Comparison of ENCODE assay signal across 8 cellular contexts in the genomic region with DNA sequence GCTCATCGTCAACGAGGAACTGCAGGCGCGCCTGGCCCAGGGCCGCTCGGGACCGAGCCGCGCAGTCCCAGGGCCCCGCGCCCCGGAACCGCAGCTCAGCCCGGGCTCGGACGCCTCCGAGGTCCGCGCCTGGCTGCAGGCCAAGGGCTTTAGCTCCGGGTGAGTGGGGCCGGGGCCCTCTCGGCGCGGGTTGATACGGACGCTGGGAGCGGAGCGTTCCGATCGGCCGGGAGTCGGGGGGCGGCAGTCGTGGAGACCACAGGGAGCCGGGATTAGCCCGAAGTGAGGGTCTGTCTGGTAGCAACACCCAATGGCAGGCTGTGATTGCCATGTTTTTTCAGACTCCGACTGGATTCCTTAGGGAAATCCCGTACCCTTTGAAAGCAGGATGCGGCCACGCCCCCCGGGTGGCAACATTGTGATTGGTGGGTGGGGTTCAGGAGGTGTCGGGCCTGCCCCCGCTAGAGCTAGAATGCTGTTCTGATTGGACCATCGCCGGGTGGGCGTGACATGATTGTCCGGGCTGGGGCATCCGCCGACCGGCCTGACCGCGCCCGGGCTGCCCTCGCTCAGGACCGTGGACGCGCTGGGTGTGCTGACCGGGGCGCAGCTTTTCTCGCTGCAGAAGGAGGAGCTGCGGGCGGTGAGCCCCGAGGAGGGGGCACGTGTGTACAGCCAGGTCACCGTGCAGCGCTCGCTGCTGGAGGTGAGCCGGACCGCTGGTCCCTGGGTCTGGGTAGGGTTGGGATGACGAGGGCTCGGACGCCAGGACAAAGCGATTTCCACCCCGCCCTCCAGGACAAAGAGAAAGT. TPM values are rescaled to one million over a fixed set of nuclear protein-coding genes. Genes with fewer than 3 reads are reported as not detected.
DNase-seq lines count a peak whose midpoint lies in the region; ATAC-seq and TF ChIP-seq lines count a peak whose summit lies in the region.

No MANE protein-coding gene starts in this region.

- POLR2A ChIA-PET in activated CD8-positive, alpha-beta T cell treated with anti-CD3 and anti-CD28 coated beads, Interleukin-2, amount 10 ng/mL, durations not matched to agents 7 days and 5 days (lab: Charles Lee) = interaction anchor here (0.5 kb wide), 1 partner anchor 19 kb away, joined by 3 read pairs; no protein-coding TSS in a partner anchor

- TF ChIP-seq RAD21 in liver (IDR thresholded peaks at IDR 0.05) = no peak

- H3K4me3 Mint-ChIP-seq in CD14-positive monocyte (peak overlapping the region; percentile 70 to 91), endodermal cell (peak overlapping the region; percentile 62)
- no peak overlapping the region for H3K4me3 Mint-ChIP-seq in activated CD8-positive, alpha-beta T cell treated with anti-CD3 and anti-CD28 coated beads, Interleukin-2, amount 10 ng/mL, durations not matched to agents 7 days and 5 days

- peaks cover 4 to 28% (median 20%) of the 10 kb centered on the region in 7 donors for H3K9me3 Mint-ChIP-seq in CD14-positive monocyte
- H3K9me3 Mint-ChIP-seq in activated CD8-positive, alpha-beta T cell treated with anti-CD3 and anti-CD28 coated beads, Interleukin-2, amount 10 ng/mL, durations not matched to agents 7 days and 5 days (ENCODE audit: insufficient read depth) = no peaks in the 10 kb centered on the region
- peaks cover 8% of the 10 kb centered on the region for H3K9me3 Mint-ChIP-seq in endodermal cell

- intact Hi-C loops in CD14-positive monocyte (cut with micrococcal nuclease) = loop anchor here in 1 of 2 donors (10.0 kb wide), 1 partner anchor 78 kb away; a partner anchor contains a TSS

- 1 to 2% methylated on average over 35 to 74 of the region's 74 CpGs for WGBS in endodermal cell (ENCODE audit: insufficient coverage in 1 of 2, insufficient read length in 1 of 2), 2 experiments
- 5% methylated on average over 74 of the region's 74 CpGs for WGBS in liver

- H3K36me3 Mint-ChIP-seq in CD14-positive monocyte = peaks cover 41 to 45% of the 10 kb centered on the region in 2 donors
- H3K36me3 Mint-ChIP-seq in activated CD8-positive, alpha-beta T cell treated with anti-CD3 and anti-CD28 coated beads, Interleukin-2, amount 10 ng/mL, durations not matched to agents 7 days and 5 days (ENCODE audit: low read depth) = peaks cover 30% of the 10 kb centered on the region
- H3K36me3 Mint-ChIP-seq in endodermal cell (ENCODE audit: low read depth) = peaks cover 23% of the 10 kb centered on the region

- no peaks in the 10 kb centered on the region for H3K4me1 ChIP-seq in endodermal cell (ENCODE audit: control insufficient read depth, insufficient read depth, low read length)
- peaks cover 5 to 16% (median 10%) of the 10 kb centered on the region in 4 donors for H3K4me1 ChIP-seq in liver (ENCODE audit: control insufficient read depth in 4 of 4, insufficient read depth in 4 of 4, low read length in 3 of 4)

- H3K4me1 Mint-ChIP-seq in CD14-positive monocyte (peaks cover 35% of the 10 kb centered on the region), endodermal cell (peaks cover 31% of the 10 kb centered on the region)
- H3K4me1 Mint-ChIP-seq in activated CD8-positive, alpha-beta T cell treated with anti-CD3 and anti-CD28 coated beads, Interleukin-2, amount 10 ng/mL, durations not matched to agents 7 days and 5 days (ENCODE audit: low read depth) = peaks cover 32% of the 10 kb centered on the region

- TF ChIP-seq CTCF in CD14-positive monocyte (IDR thresholded peaks at IDR 0.05) (no peak), endodermal cell (conservative IDR thresholded peaks at IDR 0.05) (no peak), liver (IDR thresholded peaks at IDR 0.05; ENCODE audit: low read depth, low read length, missing input control) (no peak)

- H3K9me3 ChIP-seq in endodermal cell (ENCODE audit: control insufficient read depth, low read length) = no peaks in the 10 kb centered on the region
- no peaks in the 10 kb centered on the region for H3K9me3 ChIP-seq in liver (ENCODE audit: control insufficient read depth in 4 of 4, low read length in 3 of 4)

- CTCF ChIA-PET in activated CD8-positive, alpha-beta T cell treated with anti-CD3 and anti-CD28 coated beads, Interleukin-2, amount 10 ng/mL, durations not matched to agents 7 days and 5 days (lab: Charles Lee) = interaction anchor here (1.1 to 1.2 kb wide), 2 partner anchors 73 to 381 kb away, joined by 4 to 7 read pairs; no protein-coding TSS in a partner anchor

- peak overlapping the region; percentile 78 for H3K4me3 ChIP-seq in endodermal cell (ENCODE audit: low read length)
- peak overlapping the region in 1 of 3 donors; percentile 46 for H3K4me3 ChIP-seq in liver (ENCODE audit: low read depth in 1 of 3, low read length in 3 of 3)

- peak; percentile 30 for ATAC-seq in activated CD8-positive, alpha-beta T cell treated with anti-CD3 and anti-CD28 coated beads, Interleukin-2, amount 10 ng/mL, durations not matched to agents 7 days and 5 days
- ATAC-seq in GM21825 (IDR thresholded peaks at IDR 0.05; ENCODE audit: unreplicated experiment) (no peak), HG03097 (IDR thresholded peaks at IDR 0.05; ENCODE audit: low FRiP score, unreplicated experiment) (no peak)

- DNase-seq in CD14-positive monocyte (ENCODE audit: low spot score) = peak; percentile 41
- DNase-seq in NCI-H1048 (lab: John Stamatoyannopoulos, UW) = peak; percentile 93
- peak; percentile 54 for DNase-seq in activated CD8-positive, alpha-beta T cell treated with anti-CD3 and anti-CD28 coated beads, Interleukin-2, amount 10 ng/mL, durations not matched to agents 7 days and 5 days
- DNase-seq in endodermal cell = peak; percentile 99
- peak; percentile 53 for DNase-seq in stimulated activated CD4-positive, alpha-beta T cell treated with anti-CD3 and anti-CD28 coated beads, Interleukin-1b, Interleukin-23, amount 100 ng/mL, for 48 hours

- H3K27me3 ChIP-seq in endodermal cell (ENCODE audit: control insufficient read depth, insufficient read depth, low read length, poor library complexity, severe bottlenecking) (peaks cover 35% of the 10 kb centered on the region), liver (ENCODE audit: control insufficient read depth in 4 of 4, insufficient read depth in 4 of 4, low read length in 3 of 4) (peaks cover 0 to 6% (median 2%) of the 10 kb centered on the region in 4 donors)

- H3K27ac ChIP-seq in endodermal cell (ENCODE audit: low read depth, low read length) = peak overlapping the region; percentile 37
- H3K27ac ChIP-seq in liver (ENCODE audit: low read depth in 1 of 2, low read length in 2 of 2) = no peak overlapping the region

- H3K9ac ChIP-seq in endodermal cell (ENCODE audit: extremely low read depth, low read length, poor library complexity, severe bottlenecking) = peak overlapping the region; percentile 11
- no peak overlapping the region for H3K9ac ChIP-seq in liver (ENCODE audit: low read depth in 1 of 2, low read length in 2 of 2)

- H3K27me3 Mint-ChIP-seq in CD14-positive monocyte (ENCODE audit: low read depth in 3 of 3) (peaks cover 60 to 73% (median 69%) of the 10 kb centered on the region in 3 donors), endodermal cell (ENCODE audit: insufficient read depth) (peaks cover 49% of the 10 kb centered on the region)
- peaks cover 47% of the 10 kb centered on the region for H3K27me3 Mint-ChIP-seq in activated CD8-positive, alpha-beta T cell treated with anti-CD3 and anti-CD28 coated beads, Interleukin-2, amount 10 ng/mL, durations not matched to agents 7 days and 5 days (ENCODE audit: low read depth)

- H3K27ac Mint-ChIP-seq in CD14-positive monocyte (peak overlapping the region in 3 of 7 donors; percentile 15 to 55 (median 35)), endodermal cell (peak overlapping the region; percentile 73)
- no peak overlapping the region for H3K27ac Mint-ChIP-seq in activated CD8-positive, alpha-beta T cell treated with anti-CD3 and anti-CD28 coated beads, Interleukin-2, amount 10 ng/mL, durations not matched to agents 7 days and 5 days

- H3K36me3 ChIP-seq in endodermal cell (ENCODE audit: control insufficient read depth, insufficient read depth, low read length) (peaks cover 14% of the 10 kb centered on the region), liver (ENCODE audit: control insufficient read depth in 4 of 4, insufficient read depth in 3 of 4, low read depth in 1 of 4, low read length in 3 of 4) (peaks cover 0 to 12% (median 2%) of the 10 kb centered on the region in 4 donors)

TF ChIP-seq in liver, 16 proteins besides CTCF, POLR2A, EP300 and RAD21 (continues in another document):
- peak; percentile 14 for TF ChIP-seq SP1 (IDR thresholded peaks at IDR 0.05)

RNA-seq across cellular contexts. Expression of a gene that starts 11.3 kb away (rescaled TPM):
- polyA plus RNA-seq in CD14-positive monocyte = 1 to 10 TPM; 1.5 to 1.8 TPM
- 1 to 10 TPM; 4.9 to 8.6 TPM for total RNA-seq in activated CD8-positive, alpha-beta T cell treated with anti-CD3 and anti-CD28 coated beads, Interleukin-2, amount 10 ng/mL, durations not matched to agents 7 days and 5 days
- total RNA-seq in endodermal cell = 10 to 100 TPM; 29.4 to 52.8 TPM
- polyA plus RNA-seq in endodermal cell (2013, experiment 1 of 2) = 14.5 TPM
- polyA plus RNA-seq in endodermal cell (2013, experiment 2 of 2) = 14.3 TPM
- total RNA-seq in liver = 1 to 10 TPM in 1 of 2 donors, under 1 TPM in 1; 0.65 to 1.5 TPM
- polyA plus RNA-seq in liver = 1 to 10 TPM in 1 of 2 donors, under 1 TPM in 1; 0.40 to 1.1 TPM

RNA-seq across cellular contexts. Expression of a gene that starts 24.0 kb away (rescaled TPM):
- polyA plus RNA-seq in CD14-positive monocyte (1 to 10 TPM; 1.6 to 2.3 TPM), liver (10 to 100 TPM in 1 of 2 donors, 1 to 10 TPM in 1; 9.0 to 10.1 TPM)
- 10 to 100 TPM; 30.9 to 33.1 TPM for total RNA-seq in activated CD8-positive, alpha-beta T cell treated with anti-CD3 and anti-CD28 coated beads, Interleukin-2, amount 10 ng/mL, durations not matched to agents 7 days and 5 days
- total RNA-seq in endodermal cell (10 to 100 TPM; 20.6 to 39.0 TPM), liver (10 to 100 TPM in 1 of 2 donors, 1 to 10 TPM in 1; 8.9 to 11.7 TPM)
- polyA plus RNA-seq in endodermal cell (2013, experiment 1 of 2) = 9.6 TPM
- 9.2 TPM for polyA plus RNA-seq in endodermal cell (2013, experiment 2 of 2)

RNA-seq across cellular contexts. Expression of a gene that starts 30.5 kb away (rescaled TPM):
- polyA plus RNA-seq in CD14-positive monocyte = 1 to 10 TPM; 2.1 to 2.6 TPM
- 100 to 1,000 TPM; 137 to 142 TPM for total RNA-seq in activated CD8-positive, alpha-beta T cell treated with anti-CD3 and anti-CD28 coated beads, Interleukin-2, amount 10 ng/mL, durations not matched to agents 7 days and 5 days
- total RNA-seq in endodermal cell = 100 to 1,000 TPM in 1 of 2 donors, 10 to 100 TPM in 1; 98.2 to 107 TPM
- polyA plus RNA-seq in endodermal cell (2013, experiment 1 of 2) = 53.5 TPM
- 49.1 TPM for polyA plus RNA-seq in endodermal cell (2013, experiment 2 of 2)
- total RNA-seq in liver = 10 to 100 TPM; 20.3 to 29.5 TPM
- 10 to 100 TPM in 1 of 2 donors, 1 to 10 TPM in 1; 7.4 to 35.8 TPM for polyA plus RNA-seq in liver

RNA-seq across cellular contexts. Expression of a gene that starts 48.9 kb away (rescaled TPM):
- polyA plus RNA-seq in CD14-positive monocyte = 1 to 10 TPM in 1 of 2 donors, under 1 TPM in 1; 0.14 to 1.1 TPM
- under 1 TPM; 0.39 to 0.58 TPM for total RNA-seq in activated CD8-positive, alpha-beta T cell treated with anti-CD3 and anti-CD28 coated beads, Interleukin-2, amount 10 ng/mL, durations not matched to agents 7 days and 5 days
- total RNA-seq in endodermal cell = under 1 TPM in 1 of 2 donors, not detected in 1; 0.22 TPM
- polyA plus RNA-seq in endodermal cell (2013, experiment 1 of 2) = not detected
- polyA plus RNA-seq in endodermal cell (2013, experiment 2 of 2) = 0.41 TPM
- total RNA-seq in liver = 1 to 10 TPM in 1 of 2 donors, under 1 TPM in 1; 0.17 to 1.4 TPM
- polyA plus RNA-seq in liver = under 1 TPM; 0.13 to 0.16 TPM

Comparison
In these comparisons a context has a peak if more than half of its experiments do, and no peak if none do; other contexts are left out.
1. DNase-seq: peak in every context shown above with its lines; median percentile 99 in endodermal cell; 93 in NCI-H1048; 54 in activated CD8-positive, alpha-beta T cell treated with anti-CD3 and anti-CD28 coated beads, Interleukin-2, amount 10 ng/mL, durations not matched to agents 7 days and 5 days; 53 in stimulated activated CD4-positive, alpha-beta T cell treated with anti-CD3 and anti-CD28 coated beads, Interleukin-1b, Interleukin-23, amount 100 ng/mL, for 48 hours; 41 in CD14-positive monocyte.